8 cellular contexts compared by ENCODE assay signal in the genomic region with DNA sequence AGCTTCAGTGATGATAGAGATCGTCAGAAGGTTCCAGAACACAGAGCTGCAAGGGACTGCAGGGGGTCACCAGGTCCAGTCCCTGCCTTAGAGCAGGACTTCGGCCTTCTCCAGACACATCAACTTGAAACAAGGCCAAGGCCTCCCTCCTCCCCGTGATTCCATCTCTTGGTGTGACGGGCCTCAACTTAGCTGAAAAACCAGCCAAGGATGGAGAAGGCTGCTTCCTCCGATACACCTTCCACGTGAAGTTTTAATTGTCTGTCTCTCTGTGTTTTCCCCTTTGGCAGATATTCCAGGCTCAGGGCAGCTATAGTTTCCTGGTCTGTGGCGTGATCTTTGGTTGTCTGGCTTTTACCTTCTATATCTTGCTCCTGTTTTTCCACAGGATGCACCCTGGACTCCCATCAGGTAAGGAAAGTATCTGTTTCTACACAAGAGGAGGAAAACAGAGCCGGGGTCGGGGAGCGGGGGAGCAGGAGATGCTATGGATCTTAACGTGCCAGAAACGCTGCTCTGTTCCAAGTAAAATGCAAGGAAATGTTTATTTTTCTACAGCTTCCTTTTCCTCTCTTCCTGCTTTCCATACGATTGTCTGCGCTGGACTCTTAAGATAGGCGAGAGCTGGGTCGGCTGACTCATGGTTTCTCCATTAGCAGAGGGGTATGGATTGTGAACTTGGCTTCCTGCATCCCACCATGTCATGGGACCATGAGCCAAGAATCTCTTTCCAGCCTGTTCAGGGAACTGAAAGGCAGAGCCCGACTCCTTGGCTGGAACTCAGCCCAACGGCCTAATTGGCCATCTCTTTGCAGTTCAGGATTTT.
DNase-seq lines count a peak whose midpoint lies in the region; ATAC-seq lines count a peak whose summit lies in the region.

No MANE protein-coding gene starts in this region.

- H3K9me3 ChIP-seq in adipocyte (ENCODE audit: control insufficient read depth, low read length) = no peaks in the 10 kb centered on the region

- H3K4me1 ChIP-seq in adipocyte (ENCODE audit: control insufficient read depth, insufficient read depth, low read length) = peaks cover 16% of the 10 kb centered on the region

- no peak for ATAC-seq in HG02571 (IDR thresholded peaks at IDR 0.05; ENCODE audit: unreplicated experiment)
- ATAC-seq in HG02870 (IDR thresholded peaks at IDR 0.05; ENCODE audit: unreplicated experiment) = no peak

- H3K9ac ChIP-seq in adipocyte (ENCODE audit: low read length) = no peak overlapping the region

- intact Hi-C loops in posterior cingulate gyrus (cut with DNase I) = no loop called here

- H3K27me3 ChIP-seq in adipocyte (replicated peaks; ENCODE audit: control insufficient read depth, insufficient read depth, low read length) = no peaks in the 10 kb centered on the region

- DNase-seq in CD1c-positive myeloid dendritic cell (ENCODE audit: extremely low spot score) (peak; percentile 38), adipocyte (ENCODE audit: low read depth) (peak; percentile 87), globus pallidus (ENCODE audit: low spot score) (peak; percentile 60), posterior cingulate gyrus (peak in 6 of 10 donors; percentile 29 to 87 (median 46)), UCSD-AML1 (lab: John Stamatoyannopoulos, UW; ENCODE audit: unreplicated experiment) (no peak)
- no peak for DNase-seq in stimulated activated CD4-positive, alpha-beta T cell treated with anti-CD3 and anti-CD28 coated beads, Interleukin-2, amount 100 ng/mL, for 48 hours

- peak overlapping the region; percentile 36 for H3K4me3 ChIP-seq in adipocyte (ENCODE audit: low read length)

- H3K36me3 ChIP-seq in adipocyte (ENCODE audit: control insufficient read depth, insufficient read depth, low read length, severe bottlenecking) = no peaks in the 10 kb centered on the region

Comparison
In these comparisons a context has a peak if more than half of its experiments do, and no peak if none do; other contexts are left out.
1. DNase-seq: peak in CD1c-positive myeloid dendritic cell (single experiment), adipocyte (single experiment), globus pallidus (single experiment) and posterior cingulate gyrus (6 of 10); none in stimulated activated CD4-positive, alpha-beta T cell treated with anti-CD3 and anti-CD28 coated beads, Interleukin-2, amount 100 ng/mL, for 48 hours (0 of 2) and UCSD-AML1 (single experiment).